Comparison of ENCODE assay signal across 8 cellular contexts in the genomic region with DNA sequence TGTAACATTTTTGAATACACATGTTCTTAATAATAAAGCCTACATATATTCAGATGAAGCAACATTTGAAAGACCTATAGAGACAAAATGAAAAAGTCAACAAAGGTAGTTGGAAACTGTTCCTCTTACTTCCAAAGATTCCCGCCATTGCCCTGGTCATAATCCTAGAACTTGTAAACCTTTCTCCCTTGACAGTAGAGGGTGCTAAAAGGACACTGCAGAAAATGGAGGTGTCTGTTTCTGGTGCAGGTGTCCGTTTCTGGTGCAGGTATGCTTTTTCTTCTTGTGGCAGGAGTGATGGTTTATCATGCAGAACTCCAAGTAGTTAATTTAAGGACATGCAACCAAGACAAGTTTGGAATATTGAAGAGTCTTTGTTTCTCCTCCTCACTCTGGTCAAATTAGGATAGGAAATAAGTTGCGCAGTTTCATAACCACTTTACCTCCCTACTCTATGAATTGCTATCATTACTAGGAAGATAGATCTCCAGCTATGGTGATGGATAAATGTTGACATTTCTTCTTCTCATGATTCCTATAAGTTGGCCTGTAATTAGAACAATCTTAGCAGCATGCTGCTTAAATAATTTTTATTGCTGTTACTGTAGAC. TPM values are rescaled to one million over a fixed set of nuclear protein-coding genes. Genes with fewer than 3 reads are reported as not detected.
DNase-seq lines count a peak whose midpoint lies in the region; ATAC-seq, FAIRE-seq and TF ChIP-seq lines count a peak whose summit lies in the region.

No MANE protein-coding gene starts in this region.

- peak; percentile 11 for FAIRE-seq in D721Med (lab: Jason Lieb, UNC)

- H3K9me3 Mint-ChIP-seq in naive B cell, result no peaks in the 10 kb centered on the region

- no peak overlapping the region for H3K4me3 ChIP-seq in NB4 (ENCODE audit: low read depth, low read length)
- no peak overlapping the region for H3K4me3 ChIP-seq in body of pancreas

- no peaks in the 10 kb centered on the region for H3K9me3 ChIP-seq in body of pancreas

- H3K27ac Mint-ChIP-seq in naive B cell, result no peak overlapping the region

- H3K36me3 ChIP-seq in body of pancreas (replicated peaks in 1 of 2; ENCODE audit: insufficient read depth in 1 of 2, low read depth in 2 of 2), result no peaks in the 10 kb centered on the region

- ATAC-seq in GM21526 (IDR thresholded peaks at IDR 0.05; ENCODE audit: low FRiP score, unreplicated experiment) (peak; percentile 73), body of pancreas (peak; percentile 48), naive B cell (ENCODE audit: low read depth in 2 of 2) (no peak)

- H3K4me1 ChIP-seq in body of pancreas, result no peaks in the 10 kb centered on the region

- H3K4me3 Mint-ChIP-seq in naive B cell, result no peak overlapping the region

- H3K27me3 ChIP-seq in body of pancreas, result no peaks in the 10 kb centered on the region

- 44 to 52% methylated on average over 3 of the region's 3 CpGs for WGBS in body of pancreas, 2 donors

- intact Hi-C loops in body of pancreas (cut with DNase I), result no loop called here

- no peaks in the 10 kb centered on the region for H3K4me1 Mint-ChIP-seq in naive B cell

- no peaks in the 10 kb centered on the region for H3K27me3 Mint-ChIP-seq in naive B cell

- H3K27ac ChIP-seq in body of pancreas, result no peak overlapping the region

- no peak for DNase-seq in D721Med (ENCODE audit: insufficient read length, low spot score)
- peak; percentile 34 for DNase-seq in NB4 (ENCODE audit: low read depth)
- DNase-seq in body of pancreas, result peak in 1 of 4 donors; percentile 27
- DNase-seq in naive B cell, result peak; percentile 0
- DNase-seq in retina, result no peak
- DNase-seq in cerebellar nuclear complex (lab: John Stamatoyannopoulos, UW), result no peak
- no peak for DNase-seq in stimulated activated CD4-positive, alpha-beta T cell treated with anti-CD3 and anti-CD28 coated beads, Interleukin-4, amount 100 ng/mL, for 24 hours

- TF ChIP-seq POLR2A in NB4 (IDR thresholded peaks at IDR 0.05; ENCODE audit: extremely low read depth, insufficient read length) (no peak), body of pancreas (IDR thresholded peaks at IDR 0.05) (no peak)

- TF ChIP-seq CTCF in D721Med (IDR thresholded peaks at IDR 0.05; ENCODE audit: insufficient read depth, missing control alignments) (peak; percentile 36), NB4 (IDR thresholded peaks at IDR 0.05; ENCODE audit: low read depth, low read length) (peak; percentile 9), body of pancreas (IDR thresholded peaks at IDR 0.05) (peak; percentile 38 to 75 (median 61))

- no peaks in the 10 kb centered on the region for H3K36me3 Mint-ChIP-seq in naive B cell

RNA-seq across cellular contexts. Expression of a gene that starts 56.0 kb away (rescaled TPM):
- 10 to 100 TPM; 18.1 to 30.9 TPM for total RNA-seq in body of pancreas
- 1 to 10 TPM in 5 of 6 donors, not detected in 1; 3.7 to 6.9 (median 4.8) TPM for polyA plus RNA-seq in naive B cell (ENCODE audit: low read depth in 6 of 6)

Comparison
In these comparisons a context has a peak if more than half of its experiments do, and no peak if none do; other contexts are left out.
1. DNase-seq: peak in NB4 (single experiment) and naive B cell (single experiment); none in D721Med (single experiment), retina (single experiment), cerebellar nuclear complex (0 of 2) and stimulated activated CD4-positive, alpha-beta T cell treated with anti-CD3 and anti-CD28 coated beads, Interleukin-4, amount 100 ng/mL, for 24 hours (single experiment).
2. CTCF ChIP-seq: peak in every context shown above with its lines; median percentile 61 in body of pancreas; 36 in D721Med; 9 in NB4.
3. ATAC-seq: peak in GM21526 (single experiment) and body of pancreas (single experiment); none in naive B cell (0 of 2).